1 cellular context compared by ENCODE assay signal in genomic region chr20:19757487-19757972, GRCh38.
A peak's percentile ranks its signal among the peaks of the same experiment; 100 is the strongest.
TF ChIP-seq lines count a peak whose summit lies in the region.

No MANE protein-coding gene starts in this region.

TF ChIP-seq in endothelial cell of umbilical vein, 7 proteins besides CTCF, POLR2A, EP300 and RAD21:
- TF ChIP-seq EZH2 (IDR thresholded peaks at IDR 0.05; ENCODE audit: borderline replicate concordance, low read depth, low read length, severe bottlenecking) = no peak
- TF ChIP-seq MYC (IDR thresholded peaks at IDR 0.05; ENCODE audit: low read depth, low read length) = no peak
- TF ChIP-seq FOS (IDR thresholded peaks at IDR 0.05; ENCODE audit: borderline replicate concordance, insufficient read depth, low read length) = no peak
- peak; percentile 50 for TF ChIP-seq POLR2AphosphoS5 (IDR thresholded peaks at IDR 0.05; ENCODE audit: insufficient read depth, low read depth, low read length)
